ENCODE assay signal across 11 cellular contexts in genomic region chr14:77318756-77319155, GRCh38. TPM values are rescaled to one million over a fixed set of nuclear protein-coding genes. Genes with fewer than 3 reads are reported as not detected.
"Had no signal": no experiment of that assay in that cellular context is flagged by ENCODE, and none has a peak within 500 bp of the region (broad histone marks: within the 10 kb centered on the region; RNA-seq: fewer than 3 reads in every experiment).

No MANE protein-coding gene starts in this region.

RNA-seq across cellular contexts. Expression of gene NGB, which starts 47.8 kb away (rescaled TPM):
- total RNA-seq: activated CD4-positive, alpha-beta memory T cell treated with anti-CD3 and anti-CD28 coated beads for 36 hours; activated naive CD4-positive, alpha-beta T cell treated with anti-CD3 and anti-CD28 coated beads for 36 hours; activated naive CD8-positive, alpha-beta T cell treated with anti-CD3 and anti-CD28 coated beads, Interleukin-2, amount 10 ng/mL, durations not matched to agents 7 days and 5 days; cardiac septum; dermis blood vessel endothelial cell; endothelial cell of umbilical vein; esophagus mucosa; left ventricle myocardium superior; omental fat pad; sciatic nerve; T-helper 17 cell had no signal
- polyA plus RNA-seq: endothelial cell of umbilical vein had no signal

RNA-seq across cellular contexts. Expression of gene SAMD15, which starts 58.4 kb away (rescaled TPM):
- total RNA-seq: activated naive CD8-positive, alpha-beta T cell treated with anti-CD3 and anti-CD28 coated beads, Interleukin-2, amount 10 ng/mL, durations not matched to agents 7 days and 5 days had no signal
